Comparison of ENCODE assay signal across 1 cellular context in the genomic region with DNA sequence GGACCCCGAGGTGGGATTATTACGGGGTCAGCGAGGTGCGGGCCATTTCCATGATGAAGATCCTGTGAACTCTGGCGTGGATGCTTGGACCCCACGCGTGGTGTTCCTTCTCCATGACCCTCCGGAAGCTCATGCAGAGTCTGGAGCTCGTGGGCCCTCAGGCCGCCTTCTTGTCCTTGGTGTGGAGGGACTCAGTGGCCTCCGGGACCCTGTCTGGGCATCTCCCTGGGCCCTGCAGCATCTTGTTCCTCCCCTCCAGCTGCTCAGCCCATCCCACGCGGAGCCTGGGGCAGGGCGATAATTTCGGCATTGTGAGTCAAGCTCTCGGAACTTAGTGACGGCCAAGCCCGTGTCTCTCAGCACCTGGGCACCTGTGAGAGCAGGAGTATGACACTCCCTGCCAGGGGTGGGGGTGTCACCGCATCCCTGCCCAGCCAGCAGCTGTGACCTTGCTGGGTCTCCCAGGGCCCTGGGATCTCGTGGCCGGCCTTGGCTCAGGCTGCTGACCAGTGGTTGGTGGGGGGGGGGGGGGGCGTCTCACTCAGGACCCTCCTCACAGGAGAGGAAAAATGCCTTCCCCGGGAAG.
TF ChIP-seq lines count a peak whose summit lies in the region.

No MANE protein-coding gene starts in this region.

TF ChIP-seq in WTC11, 78 proteins besides CTCF, POLR2A, EP300 and RAD21 (continued from another document):
- TF ChIP-seq AR (CRISPR knock-in tag; IDR thresholded peaks at IDR 0.05) (no peak), NFE2L1 (CRISPR knock-in tag; IDR thresholded peaks at IDR 0.05) (no peak), ZNF232 (CRISPR knock-in tag; IDR thresholded peaks at IDR 0.05) (no peak), NFYB (CRISPR knock-in tag; conservative IDR thresholded peaks at IDR 0.05; ENCODE audit: low read depth) (no peak), ZMAT4 (CRISPR knock-in tag; IDR thresholded peaks at IDR 0.05) (no peak), ELF4 (CRISPR knock-in tag; IDR thresholded peaks at IDR 0.05; ENCODE audit: low read depth) (no peak), ZNF317 (CRISPR knock-in tag; IDR thresholded peaks at IDR 0.05; ENCODE audit: borderline replicate concordance, low read depth) (no peak), EMX1 (CRISPR knock-in tag; IDR thresholded peaks at IDR 0.05) (no peak), ZNF138 (CRISPR knock-in tag; conservative IDR thresholded peaks at IDR 0.05) (no peak), FOXJ3 (CRISPR knock-in tag; IDR thresholded peaks at IDR 0.05; ENCODE audit: borderline replicate concordance) (no peak), CREB1 (CRISPR knock-in tag; IDR thresholded peaks at IDR 0.05) (no peak), IRF2 (CRISPR knock-in tag; IDR thresholded peaks at IDR 0.05; ENCODE audit: borderline replicate concordance, low read depth) (no peak), GTF2I (CRISPR knock-in tag; conservative IDR thresholded peaks at IDR 0.05) (no peak), NR2C2 (CRISPR knock-in tag; IDR thresholded peaks at IDR 0.05) (no peak), USF2 (CRISPR knock-in tag; IDR thresholded peaks at IDR 0.05) (no peak)
- TF ChIP-seq, protein P1, sequence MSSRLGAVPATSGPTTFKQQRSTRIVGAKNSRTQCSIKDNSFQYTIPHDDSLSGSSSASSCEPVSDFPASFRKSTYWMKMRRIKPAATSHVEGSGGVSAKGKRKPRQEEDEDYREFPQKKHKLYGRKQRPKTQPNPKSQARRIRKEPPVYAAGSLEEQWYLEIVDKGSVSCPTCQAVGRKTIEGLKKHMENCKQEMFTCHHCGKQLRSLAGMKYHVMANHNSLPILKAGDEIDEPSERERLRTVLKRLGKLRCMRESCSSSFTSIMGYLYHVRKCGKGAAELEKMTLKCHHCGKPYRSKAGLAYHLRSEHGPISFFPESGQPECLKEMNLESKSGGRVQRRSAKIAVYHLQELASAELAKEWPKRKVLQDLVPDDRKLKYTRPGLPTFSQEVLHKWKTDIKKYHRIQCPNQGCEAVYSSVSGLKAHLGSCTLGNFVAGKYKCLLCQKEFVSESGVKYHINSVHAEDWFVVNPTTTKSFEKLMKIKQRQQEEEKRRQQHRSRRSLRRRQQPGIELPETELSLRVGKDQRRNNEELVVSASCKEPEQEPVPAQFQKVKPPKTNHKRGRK (CRISPR knock-in tag; IDR thresholded peaks at IDR 0.05; ENCODE audit: borderline replicate concordance) = no peak
